9 cellular contexts compared by ENCODE assay signal in genomic region chr3:99818818-99819217, GRCh38. TPM values are rescaled to one million over a fixed set of nuclear protein-coding genes. Genes with fewer than 3 reads are reported as not detected.
DNase-seq lines count a peak whose midpoint lies in the region; ATAC-seq and TF ChIP-seq lines count a peak whose summit lies in the region.
"Had no signal": no experiment of that assay in that cellular context is flagged by ENCODE, and none has a peak within 500 bp of the region (broad histone marks: within the 10 kb centered on the region; RNA-seq: fewer than 3 reads in every experiment).

No MANE protein-coding gene starts in this region.

- intact Hi-C loops in activated naive CD4-positive, alpha-beta T cell treated with anti-CD3 and anti-CD28 coated beads for 36 hours (cut with micrococcal nuclease): loop anchor here (1.0 kb wide), 1 partner anchor 450 kb away; no protein-coding TSS in a partner anchor

- POLR2A ChIA-PET in activated CD4-positive, alpha-beta memory T cell treated with anti-CD3 and anti-CD28 coated beads, Interleukin-2, amount 10 ng/mL, durations not matched to agents 7 days and 5 days (lab: Charles Lee): interaction anchor here (1.8 kb wide), 1 partner anchor 255 kb away, joined by 7 read pairs; no protein-coding TSS in a partner anchor

- no peak overlapping the region for H3K27ac Mint-ChIP-seq in activated naive CD4-positive, alpha-beta T cell treated with anti-CD3 and anti-CD28 coated beads for 36 hours
- peak overlapping the region; percentile 76 for H3K27ac Mint-ChIP-seq in activated CD4-positive, alpha-beta memory T cell treated with anti-CD3 and anti-CD28 coated beads, Interleukin-2, amount 10 ng/mL, durations not matched to agents 7 days and 5 days
- peak overlapping the region; percentile 100 for H3K27ac Mint-ChIP-seq in type B pancreatic cell

- TF ChIP-seq CTCF in type B pancreatic cell (conservative IDR thresholded peaks at IDR 0.05): no peak

- no peaks in the 10 kb centered on the region for H3K4me1 ChIP-seq in iPS-20b (ENCODE audit: insufficient read depth, low read length)

- no peaks in the 10 kb centered on the region for H3K27me3 Mint-ChIP-seq in activated naive CD4-positive, alpha-beta T cell treated with anti-CD3 and anti-CD28 coated beads for 36 hours (ENCODE audit: low read depth)
- H3K27me3 Mint-ChIP-seq in activated CD4-positive, alpha-beta memory T cell treated with anti-CD3 and anti-CD28 coated beads, Interleukin-2, amount 10 ng/mL, durations not matched to agents 7 days and 5 days: no peaks in the 10 kb centered on the region
- no peaks in the 10 kb centered on the region for H3K27me3 Mint-ChIP-seq in type B pancreatic cell

- H3K4me3 Mint-ChIP-seq in activated naive CD4-positive, alpha-beta T cell treated with anti-CD3 and anti-CD28 coated beads for 36 hours: peak overlapping the region; percentile 98
- peak overlapping the region; percentile 84 for H3K4me3 Mint-ChIP-seq in activated CD4-positive, alpha-beta memory T cell treated with anti-CD3 and anti-CD28 coated beads, Interleukin-2, amount 10 ng/mL, durations not matched to agents 7 days and 5 days
- H3K4me3 Mint-ChIP-seq in type B pancreatic cell: peak overlapping the region; percentile 99

- H3K9me3 Mint-ChIP-seq in activated naive CD4-positive, alpha-beta T cell treated with anti-CD3 and anti-CD28 coated beads for 36 hours: no peaks in the 10 kb centered on the region
- no peaks in the 10 kb centered on the region for H3K9me3 Mint-ChIP-seq in activated CD4-positive, alpha-beta memory T cell treated with anti-CD3 and anti-CD28 coated beads, Interleukin-2, amount 10 ng/mL, durations not matched to agents 7 days and 5 days
- H3K9me3 Mint-ChIP-seq in type B pancreatic cell: no peaks in the 10 kb centered on the region

- H3K27me3 ChIP-seq in iPS-20b (ENCODE audit: insufficient read depth, low read length): peaks cover 7% of the 10 kb centered on the region; the same call in 1 of the 2 replicates

- H3K27ac ChIP-seq in iPS-20b (ENCODE audit: low read length): no peak overlapping the region

- H3K36me3 ChIP-seq in iPS-20b (ENCODE audit: insufficient read depth, low read depth, low read length): no peaks in the 10 kb centered on the region

- peaks cover 12% of the 10 kb centered on the region for H3K36me3 Mint-ChIP-seq in activated naive CD4-positive, alpha-beta T cell treated with anti-CD3 and anti-CD28 coated beads for 36 hours (ENCODE audit: low read depth)
- H3K36me3 Mint-ChIP-seq in activated CD4-positive, alpha-beta memory T cell treated with anti-CD3 and anti-CD28 coated beads, Interleukin-2, amount 10 ng/mL, durations not matched to agents 7 days and 5 days (ENCODE audit: low read depth): peaks cover 9% of the 10 kb centered on the region
- H3K36me3 Mint-ChIP-seq in type B pancreatic cell: peaks cover 5% of the 10 kb centered on the region

- peak overlapping the region; percentile 85; the same call in 1 of the 2 replicates for H3K9ac ChIP-seq in iPS-20b (ENCODE audit: low read depth, low read length)

- ATAC-seq in HG02870 (IDR thresholded peaks at IDR 0.05; ENCODE audit: unreplicated experiment) (no peak), HG02610 (IDR thresholded peaks at IDR 0.05; ENCODE audit: unreplicated experiment) (no peak)

- CTCF ChIA-PET in activated naive CD4-positive, alpha-beta T cell treated with anti-CD3 and anti-CD28 coated beads for 36 hours (lab: Charles Lee): interaction anchor here (0.8 to 1.0 kb wide), 2 partner anchors 13 to 23 kb away, joined by 3 to 5 read pairs; no protein-coding TSS in a partner anchor
- CTCF ChIA-PET in activated CD4-positive, alpha-beta memory T cell treated with anti-CD3 and anti-CD28 coated beads, Interleukin-2, amount 10 ng/mL, durations not matched to agents 7 days and 5 days (lab: Charles Lee): interaction anchor here (0.6 to 2.6 kb wide), 3 partner anchors 10 to 442 kb away, joined by 4 to 9 read pairs (median 6); partner anchors contain the start of gene TBC1D23

- peaks cover 39% of the 10 kb centered on the region for H3K4me1 Mint-ChIP-seq in activated naive CD4-positive, alpha-beta T cell treated with anti-CD3 and anti-CD28 coated beads for 36 hours (ENCODE audit: low read depth)
- H3K4me1 Mint-ChIP-seq in activated CD4-positive, alpha-beta memory T cell treated with anti-CD3 and anti-CD28 coated beads, Interleukin-2, amount 10 ng/mL, durations not matched to agents 7 days and 5 days: peaks cover 45% of the 10 kb centered on the region
- H3K4me1 Mint-ChIP-seq in type B pancreatic cell (ENCODE audit: unreplicated experiment): peaks cover 32% of the 10 kb centered on the region

- DNase-seq in activated naive CD4-positive, alpha-beta T cell treated with anti-CD3 and anti-CD28 coated beads for 36 hours: no peak
- no peak for DNase-seq in activated naive CD4-positive, alpha-beta T cell (lab: John Stamatoyannopoulos, UW)
- no peak for DNase-seq in activated CD4-positive, alpha-beta memory T cell treated with anti-CD3 and anti-CD28 coated beads, Interleukin-2, amount 10 ng/mL, durations not matched to agents 7 days and 5 days
- DNase-seq in type B pancreatic cell (ENCODE audit: extremely low spot score, unreplicated experiment): no peak
- DNase-seq in NCI-H128 (lab: John Stamatoyannopoulos, UW; ENCODE audit: unreplicated experiment): no peak
- DNase-seq: mesendoderm had no signal

- H3K9me3 ChIP-seq in iPS-20b (ENCODE audit: insufficient read depth, low read depth, low read length): no peaks in the 10 kb centered on the region

- H3K4me3 ChIP-seq in iPS-20b (ENCODE audit: low read length): peak overlapping the region; percentile 88

RNA-seq across cellular contexts. Expression of gene CMSS1, which starts 1.2 kb away (rescaled TPM):
- 100 to 1,000 TPM in 1 of 2 experiments, 10 to 100 TPM in 1; 95.8 to 106 TPM for total RNA-seq in activated naive CD4-positive, alpha-beta T cell treated with anti-CD3 and anti-CD28 coated beads for 36 hours
- 10 to 100 TPM; 28.0 to 31.0 TPM for total RNA-seq in activated CD4-positive, alpha-beta memory T cell treated with anti-CD3 and anti-CD28 coated beads, Interleukin-2, amount 10 ng/mL, durations not matched to agents 7 days and 5 days
- total RNA-seq in type B pancreatic cell (ENCODE audit: low replicate concordance): 14.5 and 34.1 TPM in 2 replicates
